In genomic region chr14:73478684-73479083, GRCh38 we compare ENCODE assay signal across 1 cellular context.
TF ChIP-seq lines count a peak whose summit lies in the region.

No MANE protein-coding gene starts in this region.

TF ChIP-seq in HepG2, 621 proteins besides CTCF, POLR2A, EP300 and RAD21 (continued from another document and continues in another):
- no peak for TF ChIP-seq ZNF318 (CRISPR knock-in tag; IDR thresholded peaks at IDR 0.05)
- TF ChIP-seq GMEB1 (CRISPR knock-in tag; IDR thresholded peaks at IDR 0.05; ENCODE audit: borderline replicate concordance) = no peak
- no peak for TF ChIP-seq DMTF1 (CRISPR knock-in tag; IDR thresholded peaks at IDR 0.05)
- TF ChIP-seq EED (CRISPR knock-in tag; IDR thresholded peaks at IDR 0.05) = no peak
- TF ChIP-seq ZNF724P (CRISPR knock-in tag; IDR thresholded peaks at IDR 0.05; ENCODE audit: borderline replicate concordance) = no peak
- no peak for TF ChIP-seq CEBPB (IDR thresholded peaks at IDR 0.05; ENCODE audit: borderline replicate concordance, low read depth, low read length)
- TF ChIP-seq HINFP (CRISPR knock-in tag; IDR thresholded peaks at IDR 0.05; ENCODE audit: low read depth) = no peak
- TF ChIP-seq MAX (IDR thresholded peaks at IDR 0.05) = peak; percentile 76; the same call in 1 of the 2 replicates
- peak; percentile 66 for TF ChIP-seq ZNF362 (CRISPR knock-in tag; IDR thresholded peaks at IDR 0.05; ENCODE audit: borderline replicate concordance)
- TF ChIP-seq THAP9 (CRISPR knock-in tag; IDR thresholded peaks at IDR 0.05; ENCODE audit: borderline replicate concordance) = no peak
- TF ChIP-seq SMAD3 (CRISPR knock-in tag; IDR thresholded peaks at IDR 0.05) = no peak
- no peak; the same call in 1 of the 2 replicates for TF ChIP-seq RXRB (CRISPR knock-in tag; IDR thresholded peaks at IDR 0.05; ENCODE audit: borderline replicate concordance)
- peak; percentile 48; the same call in 1 of the 2 replicates for TF ChIP-seq ZBTB7B (CRISPR knock-in tag; IDR thresholded peaks at IDR 0.05)
- no peak for TF ChIP-seq ISL2 (CRISPR knock-in tag; IDR thresholded peaks at IDR 0.05)
- no peak for TF ChIP-seq ZSCAN9 (CRISPR knock-in tag; IDR thresholded peaks at IDR 0.05; ENCODE audit: borderline replicate concordance)
- no peak for TF ChIP-seq FOXP4 (CRISPR knock-in tag; IDR thresholded peaks at IDR 0.05)
- peak; percentile 45; the same call in 1 of the 2 replicates for TF ChIP-seq KAT8 (CRISPR knock-in tag; IDR thresholded peaks at IDR 0.05)
- no peak for TF ChIP-seq CHD2 (IDR thresholded peaks at IDR 0.05; ENCODE audit: low read depth, low read length)
- no peak for TF ChIP-seq NFE2L2 (IDR thresholded peaks at IDR 0.05; ENCODE audit: low read length)
- no peak for TF ChIP-seq ONECUT2 (CRISPR knock-in tag; IDR thresholded peaks at IDR 0.05)
- no peak for TF ChIP-seq TFE3 (CRISPR knock-in tag; IDR thresholded peaks at IDR 0.05)
- TF ChIP-seq SRSF4 (IDR thresholded peaks at IDR 0.05; ENCODE audit: low read depth, low read length, poor library complexity, severe bottlenecking) = no peak
- no peak for TF ChIP-seq EHMT2 (IDR thresholded peaks at IDR 0.05; ENCODE audit: borderline replicate concordance, low read depth, low read length)
- TF ChIP-seq KDM2A (CRISPR knock-in tag; IDR thresholded peaks at IDR 0.05; ENCODE audit: borderline replicate concordance, low read depth) = no peak
- TF ChIP-seq JDP2 (CRISPR knock-in tag; IDR thresholded peaks at IDR 0.05; ENCODE audit: borderline replicate concordance) = no peak
- peak; percentile 46; the same call in 1 of the 2 replicates for TF ChIP-seq KDM6A (CRISPR knock-in tag; IDR thresholded peaks at IDR 0.05; ENCODE audit: low read depth)
- peak; percentile 21; the same call in 1 of the 2 replicates for TF ChIP-seq HOMEZ (CRISPR knock-in tag; IDR thresholded peaks at IDR 0.05; ENCODE audit: low read depth)
- no peak for TF ChIP-seq LCORL (IDR thresholded peaks at IDR 0.05)
- no peak for TF ChIP-seq LCORL (CRISPR knock-in tag; IDR thresholded peaks at IDR 0.05)
- TF ChIP-seq DMAP1 (CRISPR knock-in tag; IDR thresholded peaks at IDR 0.05) = peak; percentile 29; the same call in 1 of the 2 replicates
- no peak for TF ChIP-seq KLF6 (CRISPR knock-in tag; IDR thresholded peaks at IDR 0.05)
